1 cellular context compared by ENCODE assay signal in the genomic region with DNA sequence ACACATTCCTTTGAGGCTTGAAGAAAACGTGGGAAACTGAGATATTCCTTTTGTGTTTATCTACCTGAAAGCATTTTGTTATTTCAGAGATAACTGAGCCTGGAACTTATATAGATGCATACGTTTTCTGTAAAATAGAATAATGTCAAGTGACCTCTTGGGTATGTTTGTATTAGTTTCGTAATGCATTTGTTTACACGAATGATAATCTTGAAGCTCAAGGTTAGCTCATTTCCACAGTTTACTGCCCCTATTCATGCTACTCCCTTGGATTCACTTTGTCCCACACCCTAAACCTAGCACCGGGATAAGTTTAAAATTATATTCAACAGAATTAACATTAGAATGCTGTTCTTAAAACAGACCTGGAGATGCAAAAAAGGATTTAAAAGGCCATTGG.
TF ChIP-seq lines count a peak whose summit lies in the region.

No MANE protein-coding gene starts in this region.

TF ChIP-seq in HepG2, 621 proteins besides CTCF, POLR2A, EP300 and RAD21 (continued from another document and continues in another):
- TF ChIP-seq CREM (IDR thresholded peaks at IDR 0.05): no peak
- TF ChIP-seq CREM (CRISPR knock-in tag; IDR thresholded peaks at IDR 0.05): no peak
- TF ChIP-seq ELF1 (CRISPR knock-in tag; IDR thresholded peaks at IDR 0.05): no peak
- TF ChIP-seq, protein P1, sequence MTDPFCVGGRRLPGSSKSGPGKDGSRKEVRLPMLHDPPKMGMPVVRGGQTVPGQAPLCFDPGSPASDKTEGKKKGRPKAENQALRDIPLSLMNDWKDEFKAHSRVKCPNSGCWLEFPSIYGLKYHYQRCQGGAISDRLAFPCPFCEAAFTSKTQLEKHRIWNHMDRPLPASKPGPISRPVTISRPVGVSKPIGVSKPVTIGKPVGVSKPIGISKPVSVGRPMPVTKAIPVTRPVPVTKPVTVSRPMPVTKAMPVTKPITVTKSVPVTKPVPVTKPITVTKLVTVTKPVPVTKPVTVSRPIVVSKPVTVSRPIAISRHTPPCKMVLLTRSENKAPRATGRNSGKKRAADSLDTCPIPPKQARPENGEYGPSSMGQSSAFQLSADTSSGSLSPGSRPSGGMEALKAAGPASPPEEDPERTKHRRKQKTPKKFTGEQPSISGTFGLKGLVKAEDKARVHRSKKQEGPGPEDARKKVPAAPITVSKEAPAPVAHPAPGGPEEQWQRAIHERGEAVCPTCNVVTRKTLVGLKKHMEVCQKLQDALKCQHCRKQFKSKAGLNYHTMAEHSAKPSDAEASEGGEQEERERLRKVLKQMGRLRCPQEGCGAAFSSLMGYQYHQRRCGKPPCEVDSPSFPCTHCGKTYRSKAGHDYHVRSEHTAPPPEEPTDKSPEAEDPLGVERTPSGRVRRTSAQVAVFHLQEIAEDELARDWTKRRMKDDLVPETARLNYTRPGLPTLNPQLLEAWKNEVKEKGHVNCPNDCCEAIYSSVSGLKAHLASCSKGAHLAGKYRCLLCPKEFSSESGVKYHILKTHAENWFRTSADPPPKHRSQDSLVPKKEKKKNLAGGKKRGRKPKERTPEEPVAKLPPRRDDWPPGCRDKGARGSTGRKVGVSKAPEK (CRISPR knock-in tag; IDR thresholded peaks at IDR 0.05; ENCODE audit: borderline replicate concordance): no peak
- no peak for TF ChIP-seq ZNF792 (CRISPR knock-in tag; IDR thresholded peaks at IDR 0.05)
- no peak for TF ChIP-seq ZNF7 (CRISPR knock-in tag; IDR thresholded peaks at IDR 0.05)
- TF ChIP-seq, protein P2, sequence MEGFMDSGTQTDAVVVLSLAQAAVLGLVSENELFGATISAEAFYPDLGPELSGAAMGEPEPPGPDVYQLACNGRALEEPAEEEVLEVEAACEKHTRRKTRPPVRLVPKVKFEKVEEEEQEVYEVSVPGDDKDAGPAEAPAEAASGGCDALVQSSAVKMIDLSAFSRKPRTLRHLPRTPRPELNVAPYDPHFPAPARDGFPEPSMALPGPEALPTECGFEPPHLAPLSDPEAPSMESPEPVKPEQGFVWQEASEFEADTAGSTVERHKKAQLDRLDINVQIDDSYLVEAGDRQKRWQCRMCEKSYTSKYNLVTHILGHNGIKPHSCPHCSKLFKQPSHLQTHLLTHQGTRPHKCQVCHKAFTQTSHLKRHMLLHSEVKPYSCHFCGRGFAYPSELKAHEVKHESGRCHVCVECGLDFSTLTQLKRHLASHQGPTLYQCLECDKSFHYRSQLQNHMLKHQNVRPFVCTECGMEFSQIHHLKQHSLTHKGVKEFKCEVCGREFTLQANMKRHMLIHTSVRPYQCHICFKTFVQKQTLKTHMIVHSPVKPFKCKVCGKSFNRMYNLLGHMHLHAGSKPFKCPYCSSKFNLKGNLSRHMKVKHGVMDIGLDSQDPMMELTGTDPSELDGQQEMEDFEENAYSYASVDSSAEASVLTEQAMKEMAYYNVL (CRISPR knock-in tag; IDR thresholded peaks at IDR 0.05; ENCODE audit: borderline replicate concordance): no peak
- no peak for TF ChIP-seq SKI (IDR thresholded peaks at IDR 0.05; ENCODE audit: partially characterized antibody)
- TF ChIP-seq RARA (CRISPR knock-in tag; IDR thresholded peaks at IDR 0.05): peak; percentile 59; the same call in 1 of the 2 replicates
- TF ChIP-seq HNF4A (CRISPR knock-in tag; IDR thresholded peaks at IDR 0.05): peak; percentile 13; the same call in 1 of the 2 replicates
- TF ChIP-seq, protein P3, sequence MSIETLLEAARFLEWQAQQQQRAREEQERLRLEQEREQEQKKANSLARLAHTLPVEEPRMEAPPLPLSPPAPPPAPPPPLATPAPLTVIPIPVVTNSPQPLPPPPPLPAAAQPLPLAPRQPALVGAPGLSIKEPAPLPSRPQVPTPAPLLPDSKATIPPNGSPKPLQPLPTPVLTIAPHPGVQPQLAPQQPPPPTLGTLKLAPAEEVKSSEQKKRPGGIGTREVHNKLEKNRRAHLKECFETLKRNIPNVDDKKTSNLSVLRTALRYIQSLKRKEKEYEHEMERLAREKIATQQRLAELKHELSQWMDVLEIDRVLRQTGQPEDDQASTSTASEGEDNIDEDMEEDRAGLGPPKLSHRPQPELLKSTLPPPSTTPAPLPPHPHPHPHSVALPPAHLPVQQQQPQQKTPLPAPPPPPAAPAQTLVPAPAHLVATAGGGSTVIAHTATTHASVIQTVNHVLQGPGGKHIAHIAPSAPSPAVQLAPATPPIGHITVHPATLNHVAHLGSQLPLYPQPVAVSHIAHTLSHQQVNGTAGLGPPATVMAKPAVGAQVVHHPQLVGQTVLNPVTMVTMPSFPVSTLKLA (IDR thresholded peaks at IDR 0.05): no peak
- no peak for TF ChIP-seq BHLHE40 (IDR thresholded peaks at IDR 0.05; ENCODE audit: low read length)
- TF ChIP-seq SMYD3 (CRISPR knock-in tag; IDR thresholded peaks at IDR 0.05): no peak
- no peak for TF ChIP-seq SP140L (CRISPR knock-in tag; IDR thresholded peaks at IDR 0.05; ENCODE audit: borderline replicate concordance)
- no peak for TF ChIP-seq YY1 (IDR thresholded peaks at IDR 0.05; ENCODE audit: insufficient read depth, insufficient replicate concordance, low read depth, low read length)
- no peak for TF ChIP-seq JUN (CRISPR knock-in tag; IDR thresholded peaks at IDR 0.05)
- TF ChIP-seq, protein P4, sequence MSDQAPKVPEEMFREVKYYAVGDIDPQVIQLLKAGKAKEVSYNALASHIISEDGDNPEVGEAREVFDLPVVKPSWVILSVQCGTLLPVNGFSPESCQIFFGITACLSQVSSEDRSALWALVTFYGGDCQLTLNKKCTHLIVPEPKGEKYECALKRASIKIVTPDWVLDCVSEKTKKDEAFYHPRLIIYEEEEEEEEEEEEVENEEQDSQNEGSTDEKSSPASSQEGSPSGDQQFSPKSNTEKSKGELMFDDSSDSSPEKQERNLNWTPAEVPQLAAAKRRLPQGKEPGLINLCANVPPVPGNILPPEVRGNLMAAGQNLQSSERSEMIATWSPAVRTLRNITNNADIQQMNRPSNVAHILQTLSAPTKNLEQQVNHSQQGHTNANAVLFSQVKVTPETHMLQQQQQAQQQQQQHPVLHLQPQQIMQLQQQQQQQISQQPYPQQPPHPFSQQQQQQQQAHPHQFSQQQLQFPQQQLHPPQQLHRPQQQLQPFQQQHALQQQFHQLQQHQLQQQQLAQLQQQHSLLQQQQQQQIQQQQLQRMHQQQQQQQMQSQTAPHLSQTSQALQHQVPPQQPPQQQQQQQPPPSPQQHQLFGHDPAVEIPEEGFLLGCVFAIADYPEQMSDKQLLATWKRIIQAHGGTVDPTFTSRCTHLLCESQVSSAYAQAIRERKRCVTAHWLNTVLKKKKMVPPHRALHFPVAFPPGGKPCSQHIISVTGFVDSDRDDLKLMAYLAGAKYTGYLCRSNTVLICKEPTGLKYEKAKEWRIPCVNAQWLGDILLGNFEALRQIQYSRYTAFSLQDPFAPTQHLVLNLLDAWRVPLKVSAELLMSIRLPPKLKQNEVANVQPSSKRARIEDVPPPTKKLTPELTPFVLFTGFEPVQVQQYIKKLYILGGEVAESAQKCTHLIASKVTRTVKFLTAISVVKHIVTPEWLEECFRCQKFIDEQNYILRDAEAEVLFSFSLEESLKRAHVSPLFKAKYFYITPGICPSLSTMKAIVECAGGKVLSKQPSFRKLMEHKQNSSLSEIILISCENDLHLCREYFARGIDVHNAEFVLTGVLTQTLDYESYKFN (CRISPR knock-in tag; conservative IDR thresholded peaks at IDR 0.05): 0 out of 2 replicates have a peak, but pooled peaks have one; percentile 25
- 0 out of 2 replicates have a peak, but pooled peaks have one; percentile 20 for TF ChIP-seq BCL6 (CRISPR knock-in tag; IDR thresholded peaks at IDR 0.05)
- TF ChIP-seq, protein P5, sequence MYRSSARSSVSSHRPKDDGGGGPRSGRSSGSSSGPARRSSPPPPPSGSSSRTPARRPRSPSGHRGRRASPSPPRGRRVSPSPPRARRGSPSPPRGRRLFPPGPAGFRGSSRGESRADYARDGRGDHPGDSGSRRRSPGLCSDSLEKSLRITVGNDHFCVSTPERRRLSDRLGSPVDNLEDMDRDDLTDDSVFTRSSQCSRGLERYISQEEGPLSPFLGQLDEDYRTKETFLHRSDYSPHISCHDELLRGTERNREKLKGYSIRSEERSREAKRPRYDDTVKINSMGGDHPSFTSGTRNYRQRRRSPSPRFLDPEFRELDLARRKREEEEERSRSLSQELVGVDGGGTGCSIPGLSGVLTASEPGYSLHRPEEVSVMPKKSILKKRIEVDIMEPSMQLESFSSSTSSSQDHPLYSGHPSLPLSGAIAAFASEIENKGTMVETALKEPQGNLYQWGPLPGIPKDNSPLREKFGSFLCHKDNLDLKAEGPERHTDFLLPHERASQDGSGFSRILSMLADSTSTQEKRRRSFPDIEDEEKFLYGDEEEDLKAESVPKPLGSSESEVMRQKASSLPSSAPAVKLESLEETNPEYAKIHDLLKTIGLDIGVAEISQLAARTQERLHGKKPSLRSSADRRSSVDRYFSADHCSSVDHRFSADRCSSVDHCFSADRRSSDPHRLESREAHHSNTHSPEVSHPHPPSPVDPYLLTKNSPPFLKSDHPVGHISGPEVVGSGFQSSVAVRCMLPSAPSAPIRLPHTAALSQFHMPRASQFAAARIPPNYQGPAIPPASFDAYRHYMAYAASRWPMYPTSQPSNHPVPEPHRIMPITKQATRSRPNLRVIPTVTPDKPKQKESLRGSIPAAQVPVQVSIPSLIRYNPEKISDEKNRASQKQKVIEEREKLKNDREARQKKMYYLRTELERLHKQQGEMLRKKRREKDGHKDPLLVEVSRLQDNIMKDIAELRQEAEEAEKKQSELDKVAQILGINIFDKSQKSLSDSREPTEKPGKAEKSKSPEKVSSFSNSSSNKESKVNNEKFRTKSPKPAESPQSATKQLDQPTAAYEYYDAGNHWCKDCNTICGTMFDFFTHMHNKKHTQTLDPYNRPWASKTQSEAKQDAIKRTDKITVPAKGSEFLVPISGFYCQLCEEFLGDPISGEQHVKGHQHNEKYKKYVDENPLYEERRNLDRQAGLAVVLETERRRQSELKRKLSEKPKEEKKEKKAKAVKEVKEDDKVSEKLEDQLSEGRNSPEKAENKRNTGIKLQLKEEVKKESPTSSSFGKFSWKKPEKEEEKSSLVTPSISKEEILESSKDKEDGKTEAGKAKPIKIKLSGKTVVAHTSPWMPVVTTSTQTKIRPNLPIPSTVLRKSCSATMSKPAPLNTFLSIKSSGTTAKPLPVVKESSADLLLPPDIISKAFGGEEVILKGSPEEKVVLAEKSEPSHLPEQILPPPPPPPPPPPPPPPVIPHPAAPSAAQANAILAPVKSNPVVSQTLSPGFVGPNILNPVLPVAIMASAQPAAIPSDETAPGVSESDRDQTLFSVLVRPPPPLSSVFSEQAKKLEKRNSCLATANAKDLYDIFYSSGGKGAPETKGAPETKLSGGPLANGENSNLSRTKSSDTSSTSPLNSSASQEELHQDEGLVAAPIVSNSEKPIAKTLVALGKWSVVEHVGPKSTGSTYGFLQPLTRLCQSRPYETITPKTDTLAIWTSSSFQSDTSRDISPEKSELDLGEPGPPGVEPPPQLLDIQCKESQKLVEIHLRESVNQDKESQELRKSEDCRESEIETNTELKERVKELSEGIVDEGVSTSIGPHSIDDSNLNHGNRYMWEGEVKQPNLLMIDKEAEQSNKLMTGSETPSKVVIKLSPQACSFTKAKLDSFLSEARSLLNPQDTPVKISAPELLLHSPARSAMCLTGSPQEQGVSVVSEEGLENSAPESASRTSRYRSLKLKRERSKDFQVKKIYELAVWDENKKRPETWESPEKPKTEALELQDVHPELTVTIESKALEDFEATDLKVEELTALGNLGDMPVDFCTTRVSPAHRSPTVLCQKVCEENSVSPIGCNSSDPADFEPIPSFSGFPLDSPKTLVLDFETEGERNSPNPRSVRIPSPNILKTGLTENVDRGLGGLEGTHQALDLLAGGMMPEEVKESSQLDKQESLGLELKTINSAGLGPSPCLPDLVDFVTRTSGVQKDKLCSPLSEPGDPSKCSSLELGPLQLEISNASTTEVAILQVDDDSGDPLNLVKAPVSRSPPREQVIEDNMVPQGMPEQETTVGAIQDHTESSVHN (CRISPR knock-in tag; IDR thresholded peaks at IDR 0.05): no peak
- TF ChIP-seq, protein P6, sequence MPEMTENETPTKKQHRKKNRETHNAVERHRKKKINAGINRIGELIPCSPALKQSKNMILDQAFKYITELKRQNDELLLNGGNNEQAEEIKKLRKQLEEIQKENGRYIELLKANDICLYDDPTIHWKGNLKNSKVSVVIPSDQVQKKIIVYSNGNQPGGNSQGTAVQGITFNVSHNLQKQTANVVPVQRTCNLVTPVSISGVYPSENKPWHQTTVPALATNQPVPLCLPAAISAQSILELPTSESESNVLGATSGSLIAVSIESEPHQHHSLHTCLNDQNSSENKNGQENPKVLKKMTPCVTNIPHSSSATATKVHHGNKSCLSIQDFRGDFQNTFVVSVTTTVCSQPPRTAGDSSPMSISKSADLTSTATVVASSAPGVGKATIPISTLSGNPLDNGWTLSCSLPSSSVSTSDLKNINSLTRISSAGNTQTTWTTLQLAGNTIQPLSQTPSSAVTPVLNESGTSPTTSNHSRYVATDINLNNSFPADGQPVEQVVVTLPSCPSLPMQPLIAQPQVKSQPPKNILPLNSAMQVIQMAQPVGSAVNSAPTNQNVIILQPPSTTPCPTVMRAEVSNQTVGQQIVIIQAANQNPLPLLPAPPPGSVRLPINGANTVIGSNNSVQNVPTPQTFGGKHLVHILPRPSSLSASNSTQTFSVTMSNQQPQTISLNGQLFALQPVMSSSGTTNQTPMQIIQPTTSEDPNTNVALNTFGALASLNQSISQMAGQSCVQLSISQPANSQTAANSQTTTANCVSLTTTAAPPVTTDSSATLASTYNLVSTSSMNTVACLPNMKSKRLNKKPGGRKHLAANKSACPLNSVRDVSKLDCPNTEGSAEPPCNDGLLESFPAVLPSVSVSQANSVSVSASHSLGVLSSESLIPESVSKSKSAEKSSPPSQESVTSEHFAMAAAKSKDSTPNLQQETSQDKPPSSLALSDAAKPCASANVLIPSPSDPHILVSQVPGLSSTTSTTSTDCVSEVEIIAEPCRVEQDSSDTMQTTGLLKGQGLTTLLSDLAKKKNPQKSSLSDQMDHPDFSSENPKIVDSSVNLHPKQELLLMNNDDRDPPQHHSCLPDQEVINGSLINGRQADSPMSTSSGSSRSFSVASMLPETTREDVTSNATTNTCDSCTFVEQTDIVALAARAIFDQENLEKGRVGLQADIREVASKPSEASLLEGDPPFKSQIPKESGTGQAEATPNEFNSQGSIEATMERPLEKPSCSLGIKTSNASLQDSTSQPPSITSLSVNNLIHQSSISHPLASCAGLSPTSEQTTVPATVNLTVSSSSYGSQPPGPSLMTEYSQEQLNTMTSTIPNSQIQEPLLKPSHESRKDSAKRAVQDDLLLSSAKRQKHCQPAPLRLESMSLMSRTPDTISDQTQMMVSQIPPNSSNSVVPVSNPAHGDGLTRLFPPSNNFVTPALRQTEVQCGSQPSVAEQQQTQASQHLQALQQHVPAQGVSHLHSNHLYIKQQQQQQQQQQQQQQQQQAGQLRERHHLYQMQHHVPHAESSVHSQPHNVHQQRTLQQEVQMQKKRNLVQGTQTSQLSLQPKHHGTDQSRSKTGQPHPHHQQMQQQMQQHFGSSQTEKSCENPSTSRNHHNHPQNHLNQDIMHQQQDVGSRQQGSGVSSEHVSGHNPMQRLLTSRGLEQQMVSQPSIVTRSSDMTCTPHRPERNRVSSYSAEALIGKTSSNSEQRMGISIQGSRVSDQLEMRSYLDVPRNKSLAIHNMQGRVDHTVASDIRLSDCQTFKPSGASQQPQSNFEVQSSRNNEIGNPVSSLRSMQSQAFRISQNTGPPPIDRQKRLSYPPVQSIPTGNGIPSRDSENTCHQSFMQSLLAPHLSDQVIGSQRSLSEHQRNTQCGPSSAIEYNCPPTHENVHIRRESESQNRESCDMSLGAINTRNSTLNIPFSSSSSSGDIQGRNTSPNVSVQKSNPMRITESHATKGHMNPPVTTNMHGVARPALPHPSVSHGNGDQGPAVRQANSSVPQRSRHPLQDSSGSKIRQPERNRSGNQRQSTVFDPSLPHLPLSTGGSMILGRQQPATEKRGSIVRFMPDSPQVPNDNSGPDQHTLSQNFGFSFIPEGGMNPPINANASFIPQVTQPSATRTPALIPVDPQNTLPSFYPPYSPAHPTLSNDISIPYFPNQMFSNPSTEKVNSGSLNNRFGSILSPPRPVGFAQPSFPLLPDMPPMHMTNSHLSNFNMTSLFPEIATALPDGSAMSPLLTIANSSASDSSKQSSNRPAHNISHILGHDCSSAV (CRISPR knock-in tag; IDR thresholded peaks at IDR 0.05; ENCODE audit: borderline replicate concordance): no peak
